ENCODE assay signal across 1 cellular context in genomic region chr3:71559578-71560162, GRCh38.
TF ChIP-seq lines count a peak whose summit lies in the region.

No MANE protein-coding gene starts in this region.

TF ChIP-seq in HepG2, 621 proteins besides CTCF, POLR2A, EP300 and RAD21 (continued from another document and continues in another):
- TF ChIP-seq THAP9 (CRISPR knock-in tag; IDR thresholded peaks at IDR 0.05; ENCODE audit: borderline replicate concordance) = no peak
- no peak for TF ChIP-seq TAF15 (IDR thresholded peaks at IDR 0.05; ENCODE audit: low read depth, low read length, poor library complexity, severe bottlenecking)
- peak; percentile 54; the same call in 1 of the 2 replicates for TF ChIP-seq BCL6 (CRISPR knock-in tag; IDR thresholded peaks at IDR 0.05)
- TF ChIP-seq ZNF619 (CRISPR knock-in tag; IDR thresholded peaks at IDR 0.05) = no peak
- TF ChIP-seq IKZF5 (CRISPR knock-in tag; IDR thresholded peaks at IDR 0.05) = no peak
- TF ChIP-seq ZNF800 (CRISPR knock-in tag; IDR thresholded peaks at IDR 0.05) = no peak
- TF ChIP-seq XRCC5 (optimal IDR thresholded peaks at IDR 0.05; ENCODE audit: low read length) = no peak
- TF ChIP-seq MIER2 (CRISPR knock-in tag; IDR thresholded peaks at IDR 0.05) = no peak
- TF ChIP-seq HNRNPUL1 (IDR thresholded peaks at IDR 0.05; ENCODE audit: low read depth, low read length) = no peak
- 0 out of 2 replicates have a peak, but pooled peaks have one; percentile 39 for TF ChIP-seq HMG20A (CRISPR knock-in tag; IDR thresholded peaks at IDR 0.05; ENCODE audit: borderline replicate concordance)
- peak; percentile 53; the same call in 1 of the 2 replicates for TF ChIP-seq HOMEZ (CRISPR knock-in tag; IDR thresholded peaks at IDR 0.05; ENCODE audit: low read depth)
- TF ChIP-seq PLSCR1 (CRISPR knock-in tag; IDR thresholded peaks at IDR 0.05; ENCODE audit: borderline replicate concordance) = no peak
- no peak for TF ChIP-seq ZNF737 (CRISPR knock-in tag; IDR thresholded peaks at IDR 0.05; ENCODE audit: borderline replicate concordance)
- TF ChIP-seq ZNF577 (CRISPR knock-in tag; IDR thresholded peaks at IDR 0.05; ENCODE audit: borderline replicate concordance, low read depth) = no peak
- no peak for TF ChIP-seq CENPX (CRISPR knock-in tag; IDR thresholded peaks at IDR 0.05)
- no peak for TF ChIP-seq ZNF230 (CRISPR knock-in tag; IDR thresholded peaks at IDR 0.05)
- no peak for TF ChIP-seq MAZ (IDR thresholded peaks at IDR 0.05; ENCODE audit: borderline replicate concordance, low read depth, low read length)
- TF ChIP-seq MAZ (CRISPR knock-in tag; IDR thresholded peaks at IDR 0.05; ENCODE audit: low read depth) = no peak
- TF ChIP-seq ZNF597 (CRISPR knock-in tag; IDR thresholded peaks at IDR 0.05) = no peak
- TF ChIP-seq NCOA1 (CRISPR knock-in tag; IDR thresholded peaks at IDR 0.05) = no peak
- no peak for TF ChIP-seq ZNF850 (CRISPR knock-in tag; conservative IDR thresholded peaks at IDR 0.05)
- no peak for TF ChIP-seq ZNF124 (CRISPR knock-in tag; IDR thresholded peaks at IDR 0.05)
- TF ChIP-seq CREM (IDR thresholded peaks at IDR 0.05) = 0 out of 2 replicates have a peak, but pooled peaks have one; percentile 17
- TF ChIP-seq CREM (CRISPR knock-in tag; IDR thresholded peaks at IDR 0.05) = no peak
- no peak for TF ChIP-seq ATAD3A (CRISPR knock-in tag; IDR thresholded peaks at IDR 0.05)
- TF ChIP-seq ZNF251 (CRISPR knock-in tag; IDR thresholded peaks at IDR 0.05) = no peak
- no peak for TF ChIP-seq XBP1 (CRISPR knock-in tag; IDR thresholded peaks at IDR 0.05)
- TF ChIP-seq CENPT (CRISPR knock-in tag; IDR thresholded peaks at IDR 0.05; ENCODE audit: low read depth) = no peak
- no peak for TF ChIP-seq KDM5A (IDR thresholded peaks at IDR 0.05; ENCODE audit: borderline replicate concordance, low read length)
- no peak for TF ChIP-seq ZNF781 (CRISPR knock-in tag; IDR thresholded peaks at IDR 0.05; ENCODE audit: borderline replicate concordance, not compliant biosample characterization)
- TF ChIP-seq WIZ (CRISPR knock-in tag; IDR thresholded peaks at IDR 0.05) = no peak
- TF ChIP-seq HES4 (CRISPR knock-in tag; IDR thresholded peaks at IDR 0.05; ENCODE audit: borderline replicate concordance) = no peak
- no peak; the same call in 1 of the 2 replicates for TF ChIP-seq ZFP91 (CRISPR knock-in tag; IDR thresholded peaks at IDR 0.05; ENCODE audit: borderline replicate concordance)
- TF ChIP-seq CC2D1A (CRISPR knock-in tag; IDR thresholded peaks at IDR 0.05) = no peak
- TF ChIP-seq EZH2 (conservative IDR thresholded peaks at IDR 0.05; ENCODE audit: low read depth, low read length) = no peak
- TF ChIP-seq SKIL (CRISPR knock-in tag; IDR thresholded peaks at IDR 0.05; ENCODE audit: borderline replicate concordance) = peak; percentile 74
- no peak for TF ChIP-seq NR0B2 (CRISPR knock-in tag; IDR thresholded peaks at IDR 0.05)
- no peak for TF ChIP-seq ZNF207 (IDR thresholded peaks at IDR 0.05; ENCODE audit: borderline replicate concordance)
- TF ChIP-seq HNF4A (CRISPR knock-in tag; IDR thresholded peaks at IDR 0.05) = peak; percentile 63
- no peak for TF ChIP-seq CHCHD3 (CRISPR knock-in tag; IDR thresholded peaks at IDR 0.05)
- TF ChIP-seq MAX (IDR thresholded peaks at IDR 0.05) = 0 out of 2 replicates have a peak, but pooled peaks have one; percentile 34
- no peak for TF ChIP-seq ADNP (CRISPR knock-in tag; IDR thresholded peaks at IDR 0.05)
- TF ChIP-seq ZNF468 (CRISPR knock-in tag; IDR thresholded peaks at IDR 0.05) = no peak
- TF ChIP-seq ZNF629 (CRISPR knock-in tag; conservative IDR thresholded peaks at IDR 0.05) = no peak
- TF ChIP-seq MEIS2 (CRISPR knock-in tag; IDR thresholded peaks at IDR 0.05) = no peak
- no peak for TF ChIP-seq LCORL (IDR thresholded peaks at IDR 0.05)
- 0 out of 2 replicates have a peak, but pooled peaks have one; percentile 28 for TF ChIP-seq LCORL (CRISPR knock-in tag; IDR thresholded peaks at IDR 0.05)
- TF ChIP-seq ZNF362 (CRISPR knock-in tag; IDR thresholded peaks at IDR 0.05; ENCODE audit: borderline replicate concordance) = peak; percentile 69; the same call in 1 of the 2 replicates
- TF ChIP-seq SMYD3 (CRISPR knock-in tag; IDR thresholded peaks at IDR 0.05) = no peak
- TF ChIP-seq POGK (CRISPR knock-in tag; conservative IDR thresholded peaks at IDR 0.05) = 0 out of 2 replicates have a peak, but pooled peaks have one; percentile 56
- no peak for TF ChIP-seq ZBTB42 (CRISPR knock-in tag; IDR thresholded peaks at IDR 0.05)
- TF ChIP-seq RARA (CRISPR knock-in tag; IDR thresholded peaks at IDR 0.05) = peak; percentile 85
